19 cellular contexts compared by ENCODE assay signal in genomic region chrX:94914235-94914634, GRCh38.
A peak's percentile ranks its signal among the peaks of the same experiment; 100 is the strongest.
DNase-seq lines count a peak whose midpoint lies in the region; ATAC-seq and TF ChIP-seq lines count a peak whose summit lies in the region.
"Had no signal": no experiment of that assay in that cellular context is flagged by ENCODE, and none has a peak within 500 bp of the region (broad histone marks: within the 10 kb centered on the region; RNA-seq: fewer than 3 reads in every experiment).

No MANE protein-coding gene starts in this region.

- no peaks in the 10 kb centered on the region for H3K36me3 Mint-ChIP-seq in T-helper 17 cell (ENCODE audit: low read depth)
- H3K36me3 Mint-ChIP-seq: CD14-positive monocyte had no signal

- H3K27me3 Mint-ChIP-seq in T-helper 17 cell = no peaks in the 10 kb centered on the region

- H3K27ac Mint-ChIP-seq in T-helper 17 cell = no peak overlapping the region
- H3K27ac Mint-ChIP-seq: GM23338 had no signal

- H3K4me1 ChIP-seq in BE2C = peaks cover 7% of the 10 kb centered on the region

- ATAC-seq in T-helper 17 cell = no peak
- ATAC-seq: GM12878, GM23338 had no signal

- no peaks in the 10 kb centered on the region for H3K4me1 Mint-ChIP-seq in T-helper 17 cell
- H3K4me1 Mint-ChIP-seq: CD14-positive monocyte, GM23338 had no signal

- H3K4me3 ChIP-seq in BE2C (ENCODE audit: low read depth, low read length) (no peak overlapping the region), retinal pigment epithelial cell (ENCODE audit: low read length) (no peak overlapping the region)
- H3K4me3 ChIP-seq: GM12878, GM23338, PC-9 had no signal

- no peaks in the 10 kb centered on the region for H3K36me3 ChIP-seq in BE2C

- H3K9me3 ChIP-seq in BE2C (no peaks in the 10 kb centered on the region), T-helper 17 cell (ENCODE audit: control insufficient read depth, low read length, poor library complexity, severe bottlenecking) (no peaks in the 10 kb centered on the region)

- DNase-seq in DMS153 (lab: John Stamatoyannopoulos, UW) (peak; percentile 13), DMS153 treated with DMSO at 0.1 percent for 48 hours (lab: John Stamatoyannopoulos, UW; ENCODE audit: unreplicated experiment) (no peak), BE2C (peak; percentile 17), NCI-H69 (lab: John Stamatoyannopoulos, UW) (peak; percentile 6), retinal pigment epithelial cell (ENCODE audit: low read depth) (peak; percentile 29), T-helper 17 cell (no peak), NCI-H526 (lab: John Stamatoyannopoulos, UW) (no peak)
- DNase-seq in NK-92 treated with Interleukin-12 subunit alpha and Interleukin-12 subunit beta, amount 100 ng/mL, for 24 hours (lab: John Stamatoyannopoulos, UW) = no peak
- DNase-seq: AML-193, EL, HCEC 1CT, MM.1S, NCI-H1092, NCI-H2081, NCI-H510A, PC-9 had no signal

- TF ChIP-seq CTCF in BE2C (IDR thresholded peaks at IDR 0.05; ENCODE audit: low read depth, low read length) (no peak), retinal pigment epithelial cell (conservative IDR thresholded peaks at IDR 0.05; ENCODE audit: low read depth, low read length) (no peak)

- H3K4me3 Mint-ChIP-seq in T-helper 17 cell = no peak overlapping the region
- H3K4me3 Mint-ChIP-seq: CD14-positive monocyte, GM23338 had no signal

- no peaks in the 10 kb centered on the region for H3K27me3 ChIP-seq in BE2C

Comparison
In these comparisons a context has a peak if more than half of its experiments do, and no peak if none do; other contexts are left out.
1. DNase-seq: peak in DMS153 (single experiment), BE2C (single experiment), NCI-H69 (single experiment) and retinal pigment epithelial cell (single experiment); none in DMS153 treated with DMSO at 0.1 percent for 48 hours (single experiment), T-helper 17 cell (0 of 3), NCI-H526 (0 of 2) and NK-92 treated with Interleukin-12 subunit alpha and Interleukin-12 subunit beta, amount 100 ng/mL, for 24 hours (single experiment).